In genomic region chr11:113014262-113014661, GRCh38 we compare ENCODE assay signal across 11 cellular contexts. TPM values are rescaled to one million over a fixed set of nuclear protein-coding genes. Genes with fewer than 3 reads are reported as not detected.
DNase-seq lines count a peak whose midpoint lies in the region; ATAC-seq and TF ChIP-seq lines count a peak whose summit lies in the region.
"Had no signal": no experiment of that assay in that cellular context is flagged by ENCODE, and none has a peak within 500 bp of the region (broad histone marks: within the 10 kb centered on the region; RNA-seq: fewer than 3 reads in every experiment).

No MANE protein-coding gene starts in this region.

- POLR2A ChIA-PET in activated CD4-positive, alpha-beta T cell treated with anti-CD3 and anti-CD28 coated beads, Interleukin-2, amount 10 ng/mL, durations not matched to agents 7 days and 5 days (lab: Charles Lee), result no interaction called here
- POLR2A ChIA-PET in naive thymus-derived CD8-positive, alpha-beta T cell (lab: Charles Lee), result no interaction called here

- H3K9me3 Mint-ChIP-seq in activated CD4-positive, alpha-beta T cell treated with anti-CD3 and anti-CD28 coated beads, Interleukin-2, amount 10 ng/mL, durations not matched to agents 24 days and 14 days, result peaks cover 3% of the 10 kb centered on the region
- H3K9me3 Mint-ChIP-seq in activated CD4-positive, alpha-beta T cell treated with anti-CD3 and anti-CD28 coated beads, Interleukin-2, amount 10 ng/mL, durations not matched to agents 7 days and 5 days, result no peaks in the 10 kb centered on the region
- no peaks in the 10 kb centered on the region for H3K9me3 Mint-ChIP-seq in type B pancreatic cell
- no peaks in the 10 kb centered on the region for H3K9me3 Mint-ChIP-seq in activated T-helper 17 cell treated with anti-CD3 and anti-CD28 coated beads, Interleukin-2, amount 50 U/mL, for 72 hours
- peaks cover 0 to 10% (median 0%) of the 10 kb centered on the region in 9 donors for H3K9me3 Mint-ChIP-seq in naive thymus-derived CD8-positive, alpha-beta T cell
- H3K9me3 Mint-ChIP-seq: natural killer cell had no signal

- peak; percentile 14 for DNase-seq in activated CD4-positive, alpha-beta T cell treated with anti-CD3 and anti-CD28 coated beads, Interleukin-2, amount 10 ng/mL, durations not matched to agents 24 days and 14 days
- DNase-seq in activated CD4-positive, alpha-beta T cell treated with anti-CD3 and anti-CD28 coated beads, Interleukin-2, amount 10 ng/mL, durations not matched to agents 7 days and 5 days, result no peak
- DNase-seq in NCI-H524 treated with DMSO at 0.1 percent for 48 hours (lab: John Stamatoyannopoulos, UW) (peak; percentile 80), fibroblast of villous mesenchyme (ENCODE audit: low read depth) (peak; percentile 38), type B pancreatic cell (ENCODE audit: extremely low spot score, unreplicated experiment) (no peak), GDM1 (lab: John Stamatoyannopoulos, UW) (no peak)
- DNase-seq in naive thymus-derived CD8-positive, alpha-beta T cell, result no peak
- DNase-seq: natural killer cell; stimulated activated CD4-positive, alpha-beta T cell treated with anti-CD3 and anti-CD28 coated beads, Interleukin-4, amount 100 ng/mL, for 1 hour; T-helper 17 cell had no signal

- H3K4me3 ChIP-seq in fibroblast of villous mesenchyme (ENCODE audit: low read depth, low read length), result no peak overlapping the region

- intact Hi-C loops in activated CD4-positive, alpha-beta T cell treated with anti-CD3 and anti-CD28 coated beads, Interleukin-2, amount 10 ng/mL, durations not matched to agents 24 days and 14 days (cut with micrococcal nuclease), result no loop called here

- CTCF ChIA-PET in activated CD4-positive, alpha-beta T cell treated with anti-CD3 and anti-CD28 coated beads, Interleukin-2, amount 10 ng/mL, durations not matched to agents 7 days and 5 days (lab: Charles Lee), result no interaction called here

- H3K4me3 Mint-ChIP-seq in activated CD4-positive, alpha-beta T cell treated with anti-CD3 and anti-CD28 coated beads, Interleukin-2, amount 10 ng/mL, durations not matched to agents 24 days and 14 days, result no peak overlapping the region
- no peak overlapping the region for H3K4me3 Mint-ChIP-seq in activated CD4-positive, alpha-beta T cell treated with anti-CD3 and anti-CD28 coated beads, Interleukin-2, amount 10 ng/mL, durations not matched to agents 7 days and 5 days
- H3K4me3 Mint-ChIP-seq in type B pancreatic cell, result peak overlapping the region; percentile 25
- H3K4me3 Mint-ChIP-seq in activated T-helper 17 cell treated with anti-CD3 and anti-CD28 coated beads, Interleukin-2, amount 50 U/mL, for 72 hours, result no peak overlapping the region
- no peak overlapping the region for H3K4me3 Mint-ChIP-seq in naive thymus-derived CD8-positive, alpha-beta T cell
- H3K4me3 Mint-ChIP-seq: natural killer cell, T-helper 17 cell had no signal

- no peak for ATAC-seq in activated T-helper 17 cell treated with anti-CD3 and anti-CD28 coated beads, Interleukin-2, amount 50 U/mL, for 72 hours (replicated peaks)
- no peak for ATAC-seq in naive thymus-derived CD8-positive, alpha-beta T cell
- ATAC-seq: T-helper 17 cell had no signal

- H3K27me3 Mint-ChIP-seq in activated CD4-positive, alpha-beta T cell treated with anti-CD3 and anti-CD28 coated beads, Interleukin-2, amount 10 ng/mL, durations not matched to agents 24 days and 14 days, result no peaks in the 10 kb centered on the region
- H3K27me3 Mint-ChIP-seq in activated CD4-positive, alpha-beta T cell treated with anti-CD3 and anti-CD28 coated beads, Interleukin-2, amount 10 ng/mL, durations not matched to agents 7 days and 5 days, result peaks cover 3% of the 10 kb centered on the region
- no peaks in the 10 kb centered on the region for H3K27me3 Mint-ChIP-seq in type B pancreatic cell
- H3K27me3 Mint-ChIP-seq in activated T-helper 17 cell treated with anti-CD3 and anti-CD28 coated beads, Interleukin-2, amount 50 U/mL, for 72 hours, result peaks cover 7% of the 10 kb centered on the region
- peaks cover 3 to 17% (median 7%) of the 10 kb centered on the region in 5 donors for H3K27me3 Mint-ChIP-seq in naive thymus-derived CD8-positive, alpha-beta T cell

- H3K36me3 Mint-ChIP-seq in activated CD4-positive, alpha-beta T cell treated with anti-CD3 and anti-CD28 coated beads, Interleukin-2, amount 10 ng/mL, durations not matched to agents 24 days and 14 days (ENCODE audit: low read depth), result no peaks in the 10 kb centered on the region
- H3K36me3 Mint-ChIP-seq in activated CD4-positive, alpha-beta T cell treated with anti-CD3 and anti-CD28 coated beads, Interleukin-2, amount 10 ng/mL, durations not matched to agents 7 days and 5 days (ENCODE audit: low read depth), result no peaks in the 10 kb centered on the region
- peaks cover 3% of the 10 kb centered on the region for H3K36me3 Mint-ChIP-seq in type B pancreatic cell
- H3K36me3 Mint-ChIP-seq in activated T-helper 17 cell treated with anti-CD3 and anti-CD28 coated beads, Interleukin-2, amount 50 U/mL, for 72 hours (ENCODE audit: low read depth), result no peaks in the 10 kb centered on the region
- no peaks in the 10 kb centered on the region for H3K36me3 Mint-ChIP-seq in naive thymus-derived CD8-positive, alpha-beta T cell
- H3K36me3 Mint-ChIP-seq: natural killer cell had no signal

- TF ChIP-seq CTCF in fibroblast of villous mesenchyme (IDR thresholded peaks at IDR 0.05; ENCODE audit: insufficient read depth, low read depth, low read length) (no peak), type B pancreatic cell (conservative IDR thresholded peaks at IDR 0.05) (peak; percentile 28)

- H3K4me1 Mint-ChIP-seq in activated CD4-positive, alpha-beta T cell treated with anti-CD3 and anti-CD28 coated beads, Interleukin-2, amount 10 ng/mL, durations not matched to agents 24 days and 14 days, result no peaks in the 10 kb centered on the region
- H3K4me1 Mint-ChIP-seq in activated CD4-positive, alpha-beta T cell treated with anti-CD3 and anti-CD28 coated beads, Interleukin-2, amount 10 ng/mL, durations not matched to agents 7 days and 5 days, result no peaks in the 10 kb centered on the region
- H3K4me1 Mint-ChIP-seq in type B pancreatic cell (ENCODE audit: unreplicated experiment), result peaks cover 30% of the 10 kb centered on the region
- no peaks in the 10 kb centered on the region for H3K4me1 Mint-ChIP-seq in activated T-helper 17 cell treated with anti-CD3 and anti-CD28 coated beads, Interleukin-2, amount 50 U/mL, for 72 hours
- H3K4me1 Mint-ChIP-seq in naive thymus-derived CD8-positive, alpha-beta T cell, result no peaks in the 10 kb centered on the region
- H3K4me1 Mint-ChIP-seq: T-helper 17 cell had no signal

- H3K27ac Mint-ChIP-seq in activated CD4-positive, alpha-beta T cell treated with anti-CD3 and anti-CD28 coated beads, Interleukin-2, amount 10 ng/mL, durations not matched to agents 24 days and 14 days, result no peak overlapping the region
- H3K27ac Mint-ChIP-seq in activated CD4-positive, alpha-beta T cell treated with anti-CD3 and anti-CD28 coated beads, Interleukin-2, amount 10 ng/mL, durations not matched to agents 7 days and 5 days, result no peak overlapping the region
- H3K27ac Mint-ChIP-seq in type B pancreatic cell, result peak overlapping the region; percentile 71
- no peak overlapping the region for H3K27ac Mint-ChIP-seq in activated T-helper 17 cell treated with anti-CD3 and anti-CD28 coated beads, Interleukin-2, amount 50 U/mL, for 72 hours
- H3K27ac Mint-ChIP-seq in naive thymus-derived CD8-positive, alpha-beta T cell, result no peak overlapping the region
- H3K27ac Mint-ChIP-seq: natural killer cell, T-helper 17 cell had no signal

RNA-seq across cellular contexts. Expression of gene NCAM1, which starts 53.0 kb away (rescaled TPM):
- not detected in 2 replicates for total RNA-seq in activated CD4-positive, alpha-beta T cell treated with anti-CD3 and anti-CD28 coated beads, Interleukin-2, amount 10 ng/mL, durations not matched to agents 24 days and 14 days
- total RNA-seq in activated CD4-positive, alpha-beta T cell treated with anti-CD3 and anti-CD28 coated beads, Interleukin-2, amount 10 ng/mL, durations not matched to agents 7 days and 5 days, result under 1 TPM; 0.15 to 0.42 TPM
- 0.86 and 2.9 TPM in 2 replicates for total RNA-seq in fibroblast of villous mesenchyme
- total RNA-seq in type B pancreatic cell (ENCODE audit: low replicate concordance), result 21.7 and 106 TPM in 2 replicates
- not detected for total RNA-seq in activated T-helper 17 cell treated with anti-CD3 and anti-CD28 coated beads, Interleukin-2, amount 50 U/mL, for 72 hours
- total RNA-seq in naive thymus-derived CD8-positive, alpha-beta T cell, result under 1 TPM in 1 of 2 experiments, not detected in 1; 0.60 TPM
- polyA plus RNA-seq in naive thymus-derived CD8-positive, alpha-beta T cell, result under 1 TPM in 2 of 3 donors, not detected in 1; 0.08 to 0.98 TPM

Comparison
In these comparisons a context has a peak if more than half of its experiments do, and no peak if none do; other contexts are left out.
1. DNase-seq: peak in activated CD4-positive, alpha-beta T cell treated with anti-CD3 and anti-CD28 coated beads, Interleukin-2, amount 10 ng/mL, durations not matched to agents 24 days and 14 days (single experiment), NCI-H524 treated with DMSO at 0.1 percent for 48 hours (single experiment) and fibroblast of villous mesenchyme (single experiment); none in activated CD4-positive, alpha-beta T cell treated with anti-CD3 and anti-CD28 coated beads, Interleukin-2, amount 10 ng/mL, durations not matched to agents 7 days and 5 days (single experiment), type B pancreatic cell (single experiment), naive thymus-derived CD8-positive, alpha-beta T cell (0 of 10) and GDM1 (single experiment).